11 cellular contexts compared by ENCODE assay signal in genomic region chr5:9363026-9363793, GRCh38.
DNase-seq lines count a peak whose midpoint lies in the region; ATAC-seq and TF ChIP-seq lines count a peak whose summit lies in the region.
"Had no signal": no experiment of that assay in that cellular context is flagged by ENCODE, and none has a peak within 500 bp of the region (broad histone marks: within the 10 kb centered on the region; RNA-seq: fewer than 3 reads in every experiment).

No MANE protein-coding gene starts in this region.

- ATAC-seq in GM18502 (IDR thresholded peaks at IDR 0.05; ENCODE audit: poor library complexity, unreplicated experiment) = peak; percentile 68
- ATAC-seq in GM21526 (IDR thresholded peaks at IDR 0.05; ENCODE audit: low FRiP score, unreplicated experiment) = peak; percentile 48
- peak; percentile 34 for ATAC-seq in HG03175 (IDR thresholded peaks at IDR 0.05; ENCODE audit: unreplicated experiment)

- DNase-seq in coronary artery (ENCODE audit: low spot score) (no peak), SKM-1 treated with dmso at 0.1 percent for 144 hours (lab: John Stamatoyannopoulos, UW; ENCODE audit: unreplicated experiment) (no peak), kidney glomerular epithelial cell (lab: John Stamatoyannopoulos, UW) (no peak), occipital lobe (lab: John Stamatoyannopoulos, UW) (no peak)
- no peak for DNase-seq in activated CD4-positive, alpha-beta T cell treated with anti-CD3 and anti-CD28 coated beads for 48 hours
- DNase-seq: testis had no signal

- TF ChIP-seq CTCF in coronary artery (IDR thresholded peaks at IDR 0.05) = no peak

- H3K27ac ChIP-seq in coronary artery = peak overlapping the region; percentile 48 to 69
- H3K27ac ChIP-seq: epithelial cell of prostate, testis had no signal

- no peak overlapping the region for H3K4me3 ChIP-seq in coronary artery
- H3K4me3 ChIP-seq: HAP-1, testis had no signal
